8 cellular contexts compared by ENCODE assay signal in the genomic region with DNA sequence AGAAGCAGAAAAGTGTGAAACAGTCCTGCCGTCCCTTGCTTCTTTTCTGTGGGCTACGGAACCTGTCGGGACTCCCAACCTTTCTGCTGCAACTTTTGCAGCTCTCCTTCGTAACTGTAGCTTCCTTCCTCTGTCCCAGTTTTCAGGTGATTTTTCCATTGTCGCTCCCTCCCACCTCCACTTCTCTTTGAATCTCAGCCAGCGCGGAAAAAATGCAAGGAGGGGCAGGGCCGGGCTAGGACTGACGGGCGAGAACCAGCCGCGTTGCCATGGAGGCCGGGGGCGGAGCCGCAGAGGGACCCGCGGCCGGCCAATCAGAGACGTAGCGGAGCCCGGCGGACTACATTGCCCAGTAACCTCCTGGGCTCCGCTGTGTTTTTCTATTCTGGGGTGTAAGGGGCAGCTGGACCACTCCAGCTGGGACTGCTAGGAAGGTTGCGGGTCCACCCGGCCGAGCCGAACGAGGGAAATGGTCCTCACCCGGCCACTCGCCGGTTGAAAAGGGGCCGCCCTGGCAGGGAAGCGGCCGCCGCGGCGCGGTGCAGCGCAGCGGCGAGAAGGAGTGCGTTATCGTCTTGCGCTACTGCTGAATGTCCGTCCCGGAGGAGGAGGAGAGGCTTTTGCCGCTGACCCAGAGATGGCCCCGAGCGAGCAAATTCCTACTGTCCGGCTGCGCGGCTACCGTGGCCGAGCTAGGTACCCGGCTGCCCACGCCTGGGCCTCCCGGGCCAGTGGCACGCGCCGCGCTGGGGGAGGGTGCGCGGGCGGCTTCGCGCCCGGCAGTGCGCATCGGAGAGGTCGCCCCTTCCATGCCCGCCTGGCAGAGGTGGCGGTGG.
A peak's percentile ranks its signal among the peaks of the same experiment; 100 is the strongest.
DNase-seq lines count a peak whose midpoint lies in the region; ATAC-seq and TF ChIP-seq lines count a peak whose summit lies in the region.

A gene with protein sequence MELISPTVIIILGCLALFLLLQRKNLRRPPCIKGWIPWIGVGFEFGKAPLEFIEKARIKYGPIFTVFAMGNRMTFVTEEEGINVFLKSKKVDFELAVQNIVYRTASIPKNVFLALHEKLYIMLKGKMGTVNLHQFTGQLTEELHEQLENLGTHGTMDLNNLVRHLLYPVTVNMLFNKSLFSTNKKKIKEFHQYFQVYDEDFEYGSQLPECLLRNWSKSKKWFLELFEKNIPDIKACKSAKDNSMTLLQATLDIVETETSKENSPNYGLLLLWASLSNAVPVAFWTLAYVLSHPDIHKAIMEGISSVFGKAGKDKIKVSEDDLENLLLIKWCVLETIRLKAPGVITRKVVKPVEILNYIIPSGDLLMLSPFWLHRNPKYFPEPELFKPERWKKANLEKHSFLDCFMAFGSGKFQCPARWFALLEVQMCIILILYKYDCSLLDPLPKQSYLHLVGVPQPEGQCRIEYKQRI (minus strand): TSS at position 216 of the 836 bp plus-strand sequence. CDS start 236 bp downstream, outside the sequence.
A gene with protein sequence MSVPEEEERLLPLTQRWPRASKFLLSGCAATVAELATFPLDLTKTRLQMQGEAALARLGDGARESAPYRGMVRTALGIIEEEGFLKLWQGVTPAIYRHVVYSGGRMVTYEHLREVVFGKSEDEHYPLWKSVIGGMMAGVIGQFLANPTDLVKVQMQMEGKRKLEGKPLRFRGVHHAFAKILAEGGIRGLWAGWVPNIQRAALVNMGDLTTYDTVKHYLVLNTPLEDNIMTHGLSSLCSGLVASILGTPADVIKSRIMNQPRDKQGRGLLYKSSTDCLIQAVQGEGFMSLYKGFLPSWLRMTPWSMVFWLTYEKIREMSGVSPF (plus strand): TSS at position 373 of the 836 bp plus-strand sequence. CDS start 218 bp downstream, at position 591.

- peak; percentile 91 for DNase-seq in NCI-H2227 (lab: John Stamatoyannopoulos, UW; ENCODE audit: unreplicated experiment)
- DNase-seq in cerebellar cortex (ENCODE audit: low spot score): peak; percentile 98
- peak; percentile 92 for DNase-seq in iris pigment epithelial cell (ENCODE audit: low read depth)
- peak; percentile 43 for DNase-seq in smooth muscle cell of the brain vasculature (ENCODE audit: low read depth, low spot score)

- ATAC-seq in GM18867 (IDR thresholded peaks at IDR 0.05; ENCODE audit: unreplicated experiment): peak; percentile 100
- peak; percentile 100 for ATAC-seq in HG03135 (IDR thresholded peaks at IDR 0.05; ENCODE audit: unreplicated experiment)
- peak; percentile 98 to 99 for ATAC-seq in activated CD4-positive, CD25-positive, alpha-beta regulatory T cell treated with anti-CD3 and anti-CD28 coated beads, Interleukin-2, amount 50 U/mL, for 24 hours

- TF ChIP-seq CTCF in 22Rv1 (IDR thresholded peaks at IDR 0.05): no peak

- H3K27ac ChIP-seq in 22Rv1: peak within 1 kb of the TSS; percentile 80

Comparison
In these comparisons a context has a peak if more than half of its experiments do, and no peak if none do; other contexts are left out.
1. Peak in every context shown above with its lines: DNase-seq, ATAC-seq and H3K27ac ChIP-seq.
2. DNase-seq: peak in every context shown above with its lines; median percentile 98 in cerebellar cortex; 92 in iris pigment epithelial cell; 91 in NCI-H2227; 43 in smooth muscle cell of the brain vasculature.